In genomic region chr12:69616025-69616424, GRCh38 we compare ENCODE assay signal across 23 cellular contexts. TPM values are rescaled to one million over a fixed set of nuclear protein-coding genes. Genes with fewer than 3 reads are reported as not detected.
A peak's percentile ranks its signal among the peaks of the same experiment; 100 is the strongest.
DNase-seq lines count a peak whose midpoint lies in the region; FAIRE-seq and TF ChIP-seq lines count a peak whose summit lies in the region.
"Had no signal": no experiment of that assay in that cellular context is flagged by ENCODE, and none has a peak within 500 bp of the region (broad histone marks: within the 10 kb centered on the region; RNA-seq: fewer than 3 reads in every experiment).

No MANE protein-coding gene starts in this region.

- peaks cover 0 to 7% (median 1%) of the 10 kb centered on the region in 7 donors for H3K9me3 Mint-ChIP-seq in CD14-positive monocyte

- H3K9ac ChIP-seq in OCI-LY3 (ENCODE audit: low read length) (no peak overlapping the region), H1 (replicated peaks in 1 of 4; ENCODE audit: extremely low read depth in 1 of 4, low read depth in 3 of 4, low read length in 3 of 4) (no peak overlapping the region)

- H3K18ac ChIP-seq in H1 (ENCODE audit: extremely low read depth, low read length), result no peak overlapping the region

- no peak for FAIRE-seq in H1 (lab: Jason Lieb, UNC)

- H2BK20ac ChIP-seq in H1 (ENCODE audit: low read length), result no peak overlapping the region

- TF ChIP-seq CTCF in CD14-positive monocyte (IDR thresholded peaks at IDR 0.05) (no peak), OCI-LY3 (IDR thresholded peaks at IDR 0.05; ENCODE audit: low read depth, low read length) (no peak), H1 (IDR thresholded peaks at IDR 0.05; ENCODE audit: control extremely low read depth in 1 of 3, insufficient read depth in 1 of 3, low read depth in 1 of 3, low read length in 3 of 3) (no peak)

- no peak for TF ChIP-seq EP300 in H1 (IDR thresholded peaks at IDR 0.05; ENCODE audit: borderline replicate concordance in 1 of 2, low read depth in 2 of 2, low read length in 2 of 2)

- no peaks in the 10 kb centered on the region for H3K36me3 ChIP-seq in OCI-LY3 (replicated peaks; ENCODE audit: low read depth, low read length)
- H3K36me3 ChIP-seq in H1 (ENCODE audit: control insufficient read depth in 2 of 4, insufficient read depth in 4 of 4, low read length in 3 of 4), result no peaks in the 10 kb centered on the region

- H3K27ac Mint-ChIP-seq in CD14-positive monocyte, result peak overlapping the region in 5 of 7 donors; percentile 1 to 44 (median 6)
- H3K27ac Mint-ChIP-seq: CD4-positive, CD25-positive, alpha-beta regulatory T cell; HFFc6 had no signal

- peaks cover 0 to 2% (median 2%) of the 10 kb centered on the region in 3 donors for H3K27me3 Mint-ChIP-seq in CD14-positive monocyte (ENCODE audit: low read depth in 3 of 3)

- no peak for DNase-seq in CD14-positive monocyte (ENCODE audit: low spot score)
- peak; percentile 61 for DNase-seq in MV-4-11 (lab: John Stamatoyannopoulos, UW)
- no peak for DNase-seq in H1 (ENCODE audit: low read depth in 1 of 2, low spot score in 2 of 2)
- no peak for DNase-seq in NCI-H526 treated with DMSO at 0.1 percent for 48 hours (lab: John Stamatoyannopoulos, UW)
- no peak for DNase-seq in NCI-H1436 (lab: John Stamatoyannopoulos, UW)
- no peak for DNase-seq in Kasumi-1 (lab: John Stamatoyannopoulos, UW)
- DNase-seq in HUDEP-2 (lab: John Stamatoyannopoulos, UW; ENCODE audit: unreplicated experiment in 76 of 76), result no peak
- DNase-seq: CD4-positive, CD25-positive, alpha-beta regulatory T cell; COR-L47; H7; HFFc6; NCI-H1105; NCI-H1694; NCI-H2081 treated with DMSO at 0.1 percent for 48 hours; NCI-H2227 treated with DMSO at 0.1 percent for 48 hours; OCI-M1; RPMI8226; SHP77 treated with DMSO at 0.1 percent for 48 hours; T1000 had no signal

- TF ChIP-seq RAD21 in H1 (IDR thresholded peaks at IDR 0.05 in 1 of 2, conservative IDR thresholded peaks at IDR 0.05 in 1 of 2; ENCODE audit: low read depth in 2 of 2, low read length in 2 of 2), result no peak

- no peak overlapping the region for H2BK5ac ChIP-seq in H1 (ENCODE audit: low read depth, low read length)

- no peak overlapping the region for H3K23ac ChIP-seq in H1 (ENCODE audit: insufficient read length)

- TF ChIP-seq POLR2A in H1 (IDR thresholded peaks at IDR 0.05; ENCODE audit: control extremely low read depth in 1 of 2, low read depth in 2 of 2, low read length in 2 of 2), result no peak

- no peak overlapping the region for H2BK120ac ChIP-seq in H1 (replicated peaks; ENCODE audit: low read depth, low read length)

- H4K20me1 ChIP-seq in OCI-LY3 (ENCODE audit: insufficient read depth, low read length) (no peaks in the 10 kb centered on the region), H1 (replicated peaks in 1 of 2; ENCODE audit: control insufficient read depth in 1 of 2, insufficient read depth in 2 of 2, low read length in 2 of 2) (no peaks in the 10 kb centered on the region)

- CTCF ChIA-PET in H1 (lab: Charles Lee; ENCODE audit: partially characterized antibody), result interaction anchor here (2.1 to 7.1 kb wide), 2 partner anchors 14 to 23 kb away, joined by 14 to 67 read pairs; no protein-coding TSS in a partner anchor

- H3K4me1 Mint-ChIP-seq in CD14-positive monocyte, result peaks cover 8% of the 10 kb centered on the region
- H3K4me1 Mint-ChIP-seq: CD4-positive, CD25-positive, alpha-beta regulatory T cell had no signal

- H3K23me2 ChIP-seq in H1 (ENCODE audit: low read depth, low read length), result no peaks in the 10 kb centered on the region

- no peak overlapping the region for H3K4ac ChIP-seq in H1 (replicated peaks; ENCODE audit: insufficient read length, low read depth, low read length)

- H4K5ac ChIP-seq in H1 (ENCODE audit: insufficient read length, low read depth, low read length), result no peak overlapping the region

- H3K4me3 Mint-ChIP-seq in CD14-positive monocyte, result peak overlapping the region; percentile 61 to 78
- H3K4me3 Mint-ChIP-seq: CD4-positive, CD25-positive, alpha-beta regulatory T cell; HFFc6 had no signal

- no peak overlapping the region for H4K8ac ChIP-seq in H1 (ENCODE audit: extremely low read depth, insufficient read depth, low read length)

- POLR2A ChIA-PET in H1 (lab: Charles Lee; ENCODE audit: partially characterized antibody), result interaction anchor here (2.0 kb wide), 1 partner anchor 13 kb away, joined by 5 read pairs; no protein-coding TSS in a partner anchor

- H3K4me3 ChIP-seq in OCI-LY3 (ENCODE audit: low read length) (no peak overlapping the region), H1 (ENCODE audit: extremely low read depth in 1 of 4, insufficient read depth in 2 of 4, low read depth in 3 of 4, low read length in 4 of 4) (no peak overlapping the region)

- H3K4me2 ChIP-seq in OCI-LY3 (ENCODE audit: low read length) (peak overlapping the region; percentile 23; the same call in 1 of the 2 replicates), H1 (ENCODE audit: insufficient read depth in 1 of 2, low read depth in 2 of 2, low read length in 2 of 2) (no peak overlapping the region)

- H3K27ac ChIP-seq in OCI-LY3 (ENCODE audit: low read length), result no peak overlapping the region
- no peak overlapping the region for H3K27ac ChIP-seq in H1 (ENCODE audit: low read depth, low read length)

- H2AFZ ChIP-seq in OCI-LY3 (ENCODE audit: low read depth, low read length), result 0 out of 2 replicates have a peak overlapping the region, but pooled peaks have one; percentile 38
- H2AFZ ChIP-seq in H1 (ENCODE audit: low read length), result peak overlapping the region; percentile 29; the same call in 1 of the 2 replicates

- no peaks in the 10 kb centered on the region for H3K36me3 Mint-ChIP-seq in CD14-positive monocyte

- H3K27me3 ChIP-seq in OCI-LY3 (ENCODE audit: low read depth, low read length) (no peaks in the 10 kb centered on the region), H1 (replicated peaks in 1 of 4; ENCODE audit: control insufficient read depth in 3 of 4, extremely low read depth in 1 of 4, insufficient read depth in 3 of 4, low read length in 3 of 4) (no peaks in the 10 kb centered on the region; a peak in 1 of 7 replicates)

- H2BK15ac ChIP-seq in H1 (ENCODE audit: low read length), result no peak overlapping the region

- H3K4me1 ChIP-seq in OCI-LY3 (ENCODE audit: low read length) (peaks cover 9% of the 10 kb centered on the region), H1 (replicated peaks in 1 of 4; ENCODE audit: control insufficient read depth in 3 of 4, insufficient read depth in 4 of 4, low read length in 3 of 4) (no peaks in the 10 kb centered on the region)

- no peak overlapping the region for H4K91ac ChIP-seq in H1 (replicated peaks; ENCODE audit: insufficient read length, low read length)

- H3K14ac ChIP-seq in H1 (ENCODE audit: insufficient read length), result no peak overlapping the region

- H3K79me2 ChIP-seq in OCI-LY3 (ENCODE audit: low read length), result no peaks in the 10 kb centered on the region
- H3K79me2 ChIP-seq in H1 (ENCODE audit: control insufficient read depth in 1 of 2, insufficient read depth in 2 of 2, low read length in 2 of 2), result no peaks in the 10 kb centered on the region

- intact Hi-C loops in CD14-positive monocyte (cut with micrococcal nuclease), result no loop called here

- no peak overlapping the region for H3K56ac ChIP-seq in H1 (replicated peaks; ENCODE audit: insufficient read length, low read depth, low read length)

- no peak overlapping the region for H2BK12ac ChIP-seq in H1 (ENCODE audit: low read depth, low read length)

- H3K79me1 ChIP-seq in H1 (ENCODE audit: low read depth, low read length), result no peaks in the 10 kb centered on the region

- H2AK5ac ChIP-seq in H1 (ENCODE audit: low read depth, low read length), result no peak overlapping the region

- no peaks in the 10 kb centered on the region for H3K9me3 ChIP-seq in OCI-LY3 (ENCODE audit: insufficient read depth, low read length)
- H3K9me3 ChIP-seq in H1 (ENCODE audit: insufficient read depth in 2 of 2, low read depth in 1 of 2, low read length in 1 of 2), result no peaks in the 10 kb centered on the region

- 94% methylated on average over 14 of the region's 14 CpGs; no CpG with 5 or more reads in 1 of the 2 experiments for WGBS in H1 (ENCODE audit: extremely low coverage in 1 of 2, insufficient coverage in 1 of 2, insufficient read length in 1 of 2, insufficient replicate concordance in 2 of 2, low coverage in 1 of 2, low lambda C conversion rate in 2 of 2, missing lambda C conversion rate in 1 of 2), 2 experiments

TF ChIP-seq in H1, 55 proteins besides CTCF, POLR2A, EP300 and RAD21 (continues in another document):
- TF ChIP-seq NRF1 (IDR thresholded peaks at IDR 0.05; ENCODE audit: low read depth, low read length) (no peak), MAFK (IDR thresholded peaks at IDR 0.05; ENCODE audit: low read depth, low read length) (no peak), KDM1A (IDR thresholded peaks at IDR 0.05; ENCODE audit: borderline replicate concordance, low read length) (no peak), TBP (IDR thresholded peaks at IDR 0.05; ENCODE audit: low read depth, low read length) (no peak), YY1 (IDR thresholded peaks at IDR 0.05; ENCODE audit: low read depth, low read length) (no peak), RFX5 (IDR thresholded peaks at IDR 0.05; ENCODE audit: borderline replicate concordance, low read depth, low read length) (no peak), HDAC6 (IDR thresholded peaks at IDR 0.05; ENCODE audit: low read depth, low read length) (no peak), SAP30 (IDR thresholded peaks at IDR 0.05; ENCODE audit: insufficient read depth, insufficient replicate concordance, low read length) (no peak), TAF1 (IDR thresholded peaks at IDR 0.05; ENCODE audit: low read depth, low read length) (no peak)

RNA-seq across cellular contexts. Expression of gene LRRC10, which starts 5.3 kb away (rescaled TPM):
- polyA plus RNA-seq in CD14-positive monocyte (not detected), H1 (2011; rRNA removed) (not detected in 2 replicates)
- not detected in 2 replicates for total RNA-seq in H1 (2021; fragmentation: NEBNext Ultra II Directional; extraction: Animal tissue kit (Norgen Biotek cat#: 25700))
- not detected for polyA plus RNA-seq in H1 (2011; cell fraction: cytosol; rRNA removed)
- not detected for polyA plus RNA-seq in H1 (2011; cell fraction: nucleus; rRNA removed)
- not detected in 4 replicates for polyA plus RNA-seq in H1 (2012, experiment 1 of 2)
- polyA plus RNA-seq in H1 (2012, experiment 2 of 2), result not detected
- not detected for polyA plus RNA-seq in H1 (2013, experiment 1 of 2)
- polyA plus RNA-seq in H1 (2013, experiment 2 of 2), result not detected
- not detected in 2 replicates for polyA minus RNA-seq in H1 (2011; rRNA and poly(A)+ RNA removed)
- polyA minus RNA-seq in H1 (2011; cell fraction: cytosol; rRNA and poly(A)+ RNA removed), result not detected
- polyA minus RNA-seq in H1 (2011; cell fraction: nucleus; rRNA and poly(A)+ RNA removed), result not detected
- total RNA-seq: CD4-positive, CD25-positive, alpha-beta regulatory T cell; H7; HFFc6; HT-29; MCF 10A; T-helper 1 cell treated with Interleukin-12 subunit alpha and Interleukin-12 subunit beta and Interleukin-4 antibody, amounts not matched to agents 30 ng/mL and 1 ng/mL, for 36 hours had no signal
- polyA plus RNA-seq: CD4-positive, CD25-positive, alpha-beta regulatory T cell had no signal

RNA-seq across cellular contexts. Expression of gene CCT2, which starts 30.8 kb away (rescaled TPM):
- 10 to 100 TPM; 63.3 to 87.4 TPM for polyA plus RNA-seq in CD14-positive monocyte
- total RNA-seq in H1 (2021; fragmentation: NEBNext Ultra II Directional; extraction: Animal tissue kit (Norgen Biotek cat#: 25700)), result 409 and 419 TPM in 2 replicates
- polyA plus RNA-seq in H1 (2011; rRNA removed), result 153 and 244 TPM in 2 replicates
- 245 TPM for polyA plus RNA-seq in H1 (2011; cell fraction: cytosol; rRNA removed)
- 196 TPM for polyA plus RNA-seq in H1 (2011; cell fraction: nucleus; rRNA removed)
- 288 to 418 TPM (median 317 TPM) in 4 replicates for polyA plus RNA-seq in H1 (2012, experiment 1 of 2)
- polyA plus RNA-seq in H1 (2012, experiment 2 of 2), result 43.3 TPM
- polyA plus RNA-seq in H1 (2013, experiment 1 of 2), result 334 TPM
- 330 TPM for polyA plus RNA-seq in H1 (2013, experiment 2 of 2)
- 462 and 568 TPM in 2 replicates for polyA minus RNA-seq in H1 (2011; rRNA and poly(A)+ RNA removed)
- polyA minus RNA-seq in H1 (2011; cell fraction: cytosol; rRNA and poly(A)+ RNA removed), result 217 TPM
- polyA minus RNA-seq in H1 (2011; cell fraction: nucleus; rRNA and poly(A)+ RNA removed), result 222 TPM
